14 cellular contexts compared by ENCODE assay signal in the genomic region with DNA sequence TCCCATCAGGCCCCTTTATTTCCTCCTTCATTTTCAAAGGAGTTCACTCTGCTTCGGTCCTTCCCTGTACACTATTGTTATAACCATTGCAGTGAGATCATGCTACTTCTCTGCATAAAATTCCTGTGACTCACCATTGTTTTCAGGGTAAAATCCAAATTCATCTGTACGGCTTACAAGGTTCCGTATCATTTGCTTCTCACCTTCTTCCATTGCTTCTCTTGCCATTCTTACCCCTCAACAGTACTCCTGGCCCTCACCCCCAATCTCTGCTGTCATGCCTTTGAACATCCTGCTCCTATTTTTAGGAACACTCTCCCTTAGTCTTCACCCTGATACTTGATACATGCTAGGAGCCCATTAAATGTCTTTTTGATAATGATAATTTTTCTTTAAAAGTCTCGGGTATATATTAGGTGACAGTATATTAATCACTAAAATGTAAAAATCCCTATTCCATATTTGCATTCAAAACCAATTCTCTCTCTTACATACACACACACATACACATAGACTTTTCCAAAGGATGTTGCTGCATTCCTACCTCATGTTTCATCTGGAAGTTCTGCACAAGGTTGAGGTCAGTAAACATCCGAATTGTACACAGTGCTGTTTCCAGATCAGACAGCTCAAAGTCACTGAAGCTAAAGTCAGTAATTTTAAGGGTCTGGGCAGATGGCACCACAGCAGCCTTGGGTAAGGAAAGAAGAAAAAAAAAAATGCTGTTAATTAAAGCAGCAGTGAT.
DNase-seq lines count a peak whose midpoint lies in the region; ATAC-seq and TF ChIP-seq lines count a peak whose summit lies in the region.
"Had no signal": no experiment of that assay in that cellular context is flagged by ENCODE, and none has a peak within 500 bp of the region (broad histone marks: within the 10 kb centered on the region; RNA-seq: fewer than 3 reads in every experiment).

No MANE protein-coding gene starts in this region.

- H3K36me3 ChIP-seq in RWPE2 (ENCODE audit: low read depth) = no peaks in the 10 kb centered on the region

- H3K4me1 Mint-ChIP-seq in osteocyte (ENCODE audit: unreplicated experiment) = peaks cover 17% of the 10 kb centered on the region
- H3K4me1 Mint-ChIP-seq in CD4-positive, alpha-beta T cell (ENCODE audit: low read depth) = no peaks in the 10 kb centered on the region
- H3K4me1 Mint-ChIP-seq: activated CD4-positive, alpha-beta T cell treated with anti-CD3 and anti-CD28 coated beads, Interleukin-2, amount 10 ng/mL, durations not matched to agents 24 days and 14 days had no signal

- no peaks in the 10 kb centered on the region for H3K27me3 Mint-ChIP-seq in osteocyte (ENCODE audit: unreplicated experiment)
- H3K27me3 Mint-ChIP-seq in CD4-positive, alpha-beta T cell = no peaks in the 10 kb centered on the region
- H3K27me3 Mint-ChIP-seq: activated CD4-positive, alpha-beta T cell treated with anti-CD3 and anti-CD28 coated beads, Interleukin-2, amount 10 ng/mL, durations not matched to agents 24 days and 14 days; stimulated activated naive CD8-positive, alpha-beta T cell treated with anti-CD3 and anti-CD28 coated beads, Interleukin-15, Interleukin-2, amounts not matched to agents 100 ng/mL and 50 ng/mL, for 24 hours had no signal

- peak overlapping the region; percentile 59 for H3K27ac Mint-ChIP-seq in osteocyte (ENCODE audit: unreplicated experiment)
- H3K27ac Mint-ChIP-seq in CD4-positive, alpha-beta T cell = no peak overlapping the region
- H3K27ac Mint-ChIP-seq: activated CD4-positive, alpha-beta T cell treated with anti-CD3 and anti-CD28 coated beads, Interleukin-2, amount 10 ng/mL, durations not matched to agents 24 days and 14 days; stimulated activated naive CD8-positive, alpha-beta T cell treated with anti-CD3 and anti-CD28 coated beads, Interleukin-15, Interleukin-2, amounts not matched to agents 100 ng/mL and 50 ng/mL, for 24 hours had no signal

- H3K9me3 ChIP-seq in RWPE2 (ENCODE audit: severe bottlenecking) = no peaks in the 10 kb centered on the region
- no peaks in the 10 kb centered on the region for H3K9me3 ChIP-seq in CD4-positive, alpha-beta T cell (ENCODE audit: control insufficient read depth, low read length)

- intact Hi-C loops in CD4-positive, alpha-beta T cell (cut with DNase I, micrococcal nuclease) = no loop called here

- H3K9me3 Mint-ChIP-seq in osteocyte (ENCODE audit: unreplicated experiment) = no peaks in the 10 kb centered on the region
- no peaks in the 10 kb centered on the region for H3K9me3 Mint-ChIP-seq in CD4-positive, alpha-beta T cell
- H3K9me3 Mint-ChIP-seq: activated CD4-positive, alpha-beta T cell treated with anti-CD3 and anti-CD28 coated beads, Interleukin-2, amount 10 ng/mL, durations not matched to agents 24 days and 14 days; stimulated activated naive CD8-positive, alpha-beta T cell treated with anti-CD3 and anti-CD28 coated beads, Interleukin-15, Interleukin-2, amounts not matched to agents 100 ng/mL and 50 ng/mL, for 24 hours had no signal

- H3K27ac ChIP-seq in RWPE2 (ENCODE audit: poor library complexity, severe bottlenecking) = peak overlapping the region; percentile 58
- H3K27ac ChIP-seq in CD4-positive, alpha-beta T cell (ENCODE audit: low read depth, low read length) = no peak overlapping the region

- peak; percentile 96 for ATAC-seq in RWPE2 (ENCODE audit: low read depth)
- no peak for ATAC-seq in CD4-positive, alpha-beta T cell (ENCODE audit: poor library complexity)
- ATAC-seq in GM21737 (IDR thresholded peaks at IDR 0.05; ENCODE audit: unreplicated experiment) = no peak
- ATAC-seq: K562 had no signal

- no peak overlapping the region for H3K4me3 ChIP-seq in RWPE2 (ENCODE audit: severe bottlenecking)
- H3K4me3 ChIP-seq: K562 had no signal

- TF ChIP-seq CTCF in RWPE2 (IDR thresholded peaks at IDR 0.05; ENCODE audit: poor library complexity, severe bottlenecking) (no peak), osteocyte (IDR thresholded peaks at IDR 0.05) (no peak)
- TF ChIP-seq CTCF in CD4-positive, alpha-beta T cell (IDR thresholded peaks at IDR 0.05) = no peak

- peaks cover 28% of the 10 kb centered on the region for H3K36me3 Mint-ChIP-seq in osteocyte (ENCODE audit: unreplicated experiment)
- H3K36me3 Mint-ChIP-seq in CD4-positive, alpha-beta T cell (ENCODE audit: low read depth) = peaks cover 9% of the 10 kb centered on the region

- H3K27me3 ChIP-seq in RWPE2 (ENCODE audit: insufficient read depth, poor library complexity, severe bottlenecking) = no peaks in the 10 kb centered on the region
- no peaks in the 10 kb centered on the region for H3K27me3 ChIP-seq in CD4-positive, alpha-beta T cell (ENCODE audit: control insufficient read depth, insufficient read depth, low read length)

- DNase-seq in AG20443 (ENCODE audit: low spot score) = peak; percentile 61
- DNase-seq in RWPE2 (ENCODE audit: low spot score) = no peak
- peak; percentile 78 for DNase-seq in fibroblast of gingiva (ENCODE audit: low read depth)
- no peak for DNase-seq in osteocyte (ENCODE audit: extremely low spot score, unreplicated experiment)
- DNase-seq in CD4-positive, alpha-beta T cell = no peak
- DNase-seq in activated naive CD4-positive, alpha-beta T cell treated with Interleukin-2 at 50 U/mL for 16 hours = no peak
- no peak for DNase-seq in activated CD4-positive, alpha-beta T cell treated with anti-CD3 and anti-CD28 coated beads for 1 hour
- DNase-seq: activated CD4-positive, alpha-beta T cell treated with anti-CD3 and anti-CD28 coated beads, Interleukin-2, amount 10 ng/mL, durations not matched to agents 24 days and 14 days; hippocampal formation; NCI-H2227 treated with DMSO at 0.1 percent for 48 hours; SHP77 treated with DMSO at 0.1 percent for 48 hours had no signal

- H3K4me1 ChIP-seq in RWPE2 (ENCODE audit: insufficient read depth, poor library complexity, severe bottlenecking) = peaks cover 16% of the 10 kb centered on the region

- no peak overlapping the region for H3K4me3 Mint-ChIP-seq in osteocyte (ENCODE audit: unreplicated experiment)
- H3K4me3 Mint-ChIP-seq in CD4-positive, alpha-beta T cell = no peak overlapping the region
- H3K4me3 Mint-ChIP-seq: activated CD4-positive, alpha-beta T cell treated with anti-CD3 and anti-CD28 coated beads, Interleukin-2, amount 10 ng/mL, durations not matched to agents 24 days and 14 days; stimulated activated naive CD8-positive, alpha-beta T cell treated with anti-CD3 and anti-CD28 coated beads, Interleukin-15, Interleukin-2, amounts not matched to agents 100 ng/mL and 50 ng/mL, for 24 hours had no signal

- POLR2A ChIA-PET in CD4-positive, alpha-beta T cell (lab: Charles Lee) = no interaction called here

- CTCF ChIA-PET in CD4-positive, alpha-beta T cell (lab: Charles Lee) = no interaction called here

Comparison
In these comparisons a context has a peak if more than half of its experiments do, and no peak if none do; other contexts are left out.
1. DNase-seq: peak in AG20443 (single experiment) and fibroblast of gingiva (single experiment); none in RWPE2 (single experiment), osteocyte (single experiment), CD4-positive, alpha-beta T cell (0 of 10), activated naive CD4-positive, alpha-beta T cell treated with Interleukin-2 at 50 U/mL for 16 hours (single experiment) and activated CD4-positive, alpha-beta T cell treated with anti-CD3 and anti-CD28 coated beads for 1 hour (single experiment).